ENCODE assay signal across 14 cellular contexts in the genomic region with DNA sequence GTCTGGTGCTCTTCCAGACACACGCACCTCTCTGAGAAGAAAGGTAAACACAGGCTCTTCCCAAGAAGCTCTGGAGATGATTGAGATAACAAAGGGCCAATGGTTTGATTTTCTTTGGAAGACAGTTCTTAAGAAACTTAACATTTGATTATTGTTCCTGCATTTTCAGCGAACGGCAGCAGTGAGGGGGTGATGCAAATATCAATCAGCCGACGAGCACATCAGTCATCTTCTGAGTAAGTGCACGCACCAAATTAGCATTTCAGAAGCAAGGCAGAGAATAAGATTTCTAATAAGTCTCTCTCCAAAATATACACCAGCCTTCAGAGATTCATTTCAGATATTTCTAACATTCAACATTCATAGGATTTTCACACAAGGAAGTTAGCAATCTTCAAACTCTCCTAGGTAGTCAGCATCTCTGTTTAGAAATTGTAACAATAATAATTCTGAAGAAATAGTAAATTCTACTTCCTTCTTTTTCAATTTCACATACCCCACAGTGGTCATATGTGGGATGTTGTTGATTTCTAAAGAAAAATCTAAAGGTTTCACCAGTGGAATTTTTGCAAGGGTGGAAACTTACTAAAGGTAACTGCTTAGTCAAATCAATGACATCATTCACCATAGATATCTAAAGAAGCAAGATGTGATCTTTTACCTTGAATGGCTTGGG.
"Had no signal": no experiment of that assay in that cellular context is flagged by ENCODE, and none has a peak within 500 bp of the region (broad histone marks: within the 10 kb centered on the region; RNA-seq: fewer than 3 reads in every experiment).

No MANE protein-coding gene starts in this region.

- ATAC-seq: body of pancreas, gastroesophageal sphincter, right lobe of liver had no signal

- H3K27ac Mint-ChIP-seq: activated naive CD4-positive, alpha-beta T cell treated with anti-CD3 and anti-CD28 coated beads for 36 hours; nephron had no signal

- H3K4me3 Mint-ChIP-seq: activated naive CD4-positive, alpha-beta T cell treated with anti-CD3 and anti-CD28 coated beads for 36 hours; nephron had no signal

- DNase-seq: activated CD4-positive, alpha-beta T cell treated with anti-CD3 and anti-CD28 coated beads for 4 hours; activated naive CD4-positive, alpha-beta T cell treated with anti-CD3 and anti-CD28 coated beads for 36 hours; body of pancreas; central memory CD4-positive, alpha-beta T cell; effector memory CD4-positive, alpha-beta T cell; kidney; left ventricle myocardium inferior; mesendoderm; right lobe of liver; spleen; stomach; T1000 had no signal

- H3K9me3 Mint-ChIP-seq: activated naive CD4-positive, alpha-beta T cell treated with anti-CD3 and anti-CD28 coated beads for 36 hours; nephron had no signal
